Comparison of ENCODE assay signal across 25 cellular contexts in the genomic region with DNA sequence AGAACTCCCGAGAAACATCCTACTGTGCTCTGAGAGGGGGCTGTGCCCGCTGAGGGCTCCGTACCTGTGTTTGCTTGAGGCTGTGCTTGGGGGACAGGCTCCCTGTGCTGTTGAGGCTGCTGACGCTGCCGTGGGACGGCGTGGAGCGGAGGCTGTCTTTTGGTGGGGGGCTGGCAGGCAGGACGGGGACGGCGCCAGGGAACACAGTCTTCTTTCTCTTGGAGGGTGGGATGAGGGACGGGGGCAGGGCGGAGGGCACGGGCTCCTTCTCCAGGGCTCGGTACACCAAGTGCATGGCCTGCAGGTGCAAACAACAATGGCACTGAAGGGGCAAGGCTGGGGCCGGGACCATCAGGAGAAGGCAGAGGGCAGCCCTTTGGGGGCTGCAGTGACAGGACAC. TPM values are rescaled to one million over a fixed set of nuclear protein-coding genes. Genes with fewer than 3 reads are reported as not detected.
A peak's percentile ranks its signal among the peaks of the same experiment; 100 is the strongest.
DNase-seq lines count a peak whose midpoint lies in the region; ATAC-seq, FAIRE-seq and TF ChIP-seq lines count a peak whose summit lies in the region.
"Had no signal": no experiment of that assay in that cellular context is flagged by ENCODE, and none has a peak within 500 bp of the region (broad histone marks: within the 10 kb centered on the region; RNA-seq: fewer than 3 reads in every experiment).

No MANE protein-coding gene starts in this region.

- TF ChIP-seq POLR2A in HepG2 (IDR thresholded peaks at IDR 0.05; ENCODE audit: insufficient read depth in 1 of 2, low read depth in 2 of 2, low read length in 2 of 2) (no peak), right lobe of liver (IDR thresholded peaks at IDR 0.05) (no peak)

- H3K79me2 ChIP-seq in HepG2 (ENCODE audit: insufficient read depth, low read length) = no peaks in the 10 kb centered on the region

- no peak overlapping the region for H4K8ac ChIP-seq in neuronal stem cell (ENCODE audit: low read depth, low read length)

- H2BK120ac ChIP-seq in neuronal stem cell (ENCODE audit: low read depth, low read length) = no peak overlapping the region

- no peaks in the 10 kb centered on the region for H3K9me3 Mint-ChIP-seq in progenitor cell of endocrine pancreas (ENCODE audit: low read depth)
- H3K9me3 Mint-ChIP-seq: CD4-positive, alpha-beta T cell; CD8-positive, alpha-beta memory T cell; GM23338; H9 had no signal

- H3K27me3 Mint-ChIP-seq in progenitor cell of endocrine pancreas = no peaks in the 10 kb centered on the region
- H3K27me3 Mint-ChIP-seq: CD4-positive, alpha-beta T cell; CD8-positive, alpha-beta memory T cell had no signal

- no peak for TF ChIP-seq RAD21 in HepG2 (CRISPR knock-in tag; IDR thresholded peaks at IDR 0.05)

- H3K9ac ChIP-seq in HepG2 (ENCODE audit: insufficient read depth, low read depth, low read length) (no peak overlapping the region), neuronal stem cell (ENCODE audit: low read depth, low read length, poor library complexity) (peak overlapping the region; percentile 68)
- H3K9ac ChIP-seq: BLaER1 treated with 17β-estradiol and CSF1 and Interleukin-3, amounts not matched to agents 10 nM and 100 nM had no signal

- FAIRE-seq in HepG2 (lab: Jason Lieb, UNC) = no peak
- FAIRE-seq: A204.1, D721Med, GM12891, GM18507 had no signal

- no peak overlapping the region for H3K18ac ChIP-seq in neuronal stem cell (ENCODE audit: low read length)

- 100% methylated on average over 12 of the region's 16 CpGs for WGBS in HepG2 (ENCODE audit: low lambda C conversion rate)
- WGBS in right lobe of liver (ENCODE audit: insufficient coverage, low coverage, low lambda C conversion rate, missing lambda C conversion rate) = 97% methylated on average over 9 of the region's 16 CpGs
- no CpG with 5 or more reads among the region's 16 CpGs for WGBS in neuronal stem cell (ENCODE audit: extremely low coverage in 2 of 2, insufficient read length in 2 of 2, insufficient replicate concordance in 1 of 2), 2 donors

- no peak overlapping the region for H2BK5ac ChIP-seq in neuronal stem cell (ENCODE audit: low read length)

- peaks cover 24% of the 10 kb centered on the region for H3K36me3 Mint-ChIP-seq in progenitor cell of endocrine pancreas (ENCODE audit: insufficient read depth)

- no TSS peak for BruUV-seq in HepG2 (replicated peaks; lab: Mats Ljungman, UMichigan)

- H2BK12ac ChIP-seq in neuronal stem cell (ENCODE audit: low read length) = no peak overlapping the region

- intact Hi-C loops in HepG2 (cut with micrococcal nuclease; ENCODE audit: unreplicated experiment) (no loop called here), right lobe of liver (cut with DNase I) (no loop called here)

- H2AK5ac ChIP-seq in neuronal stem cell (ENCODE audit: low read depth, low read length) = no peak overlapping the region

- H4K20me1 ChIP-seq in HepG2 (ENCODE audit: insufficient read depth, low read length) = no peaks in the 10 kb centered on the region

- POLR2A ChIA-PET in HepG2 (lab: Yijun Ruan, JAX) = no interaction called here

- H4K91ac ChIP-seq in neuronal stem cell (ENCODE audit: low read depth, low read length, poor library complexity) = no peak overlapping the region

- no peaks in the 10 kb centered on the region for H3K4me1 Mint-ChIP-seq in progenitor cell of endocrine pancreas (ENCODE audit: low read depth)

- no peak overlapping the region for H3K14ac ChIP-seq in neuronal stem cell (ENCODE audit: low read length)

- no peak overlapping the region for H3K23ac ChIP-seq in neuronal stem cell (ENCODE audit: low read depth, low read length, poor library complexity)

- H3K27me3 ChIP-seq in HepG2 (ENCODE audit: control insufficient read depth in 1 of 2, insufficient read depth in 2 of 2, low read length in 2 of 2) (no peaks in the 10 kb centered on the region), right lobe of liver (no peaks in the 10 kb centered on the region), neuronal stem cell (ENCODE audit: control insufficient read depth in 3 of 3, insufficient read depth in 3 of 3, low read depth in 1 of 3, low read length in 3 of 3) (no peaks in the 10 kb centered on the region)
- H3K27me3 ChIP-seq: BE2C; BLaER1 treated with 17β-estradiol and CSF1 and Interleukin-3, amounts not matched to agents 10 nM and 100 nM had no signal

- ATAC-seq in HepG2 (no peak), right lobe of liver (no peak), HG03571 (IDR thresholded peaks at IDR 0.05; ENCODE audit: unreplicated experiment) (no peak)
- ATAC-seq: GM23338, HCT116 had no signal

- peak overlapping the region; percentile 52 for H3K27ac Mint-ChIP-seq in progenitor cell of endocrine pancreas
- H3K27ac Mint-ChIP-seq: CD4-positive, alpha-beta T cell; GM23338 had no signal

- H3K79me1 ChIP-seq in neuronal stem cell (ENCODE audit: low read depth, low read length) = peaks cover 6% of the 10 kb centered on the region

- TF ChIP-seq CTCF in HepG2 (CRISPR knock-in tag; IDR thresholded peaks at IDR 0.05) = no peak
- no peak for TF ChIP-seq CTCF in right lobe of liver (IDR thresholded peaks at IDR 0.05)
- no peak for TF ChIP-seq CTCF in progenitor cell of endocrine pancreas (IDR thresholded peaks at IDR 0.05; ENCODE audit: unreplicated experiment)
- TF ChIP-seq CTCF in foreskin fibroblast (IDR thresholded peaks at IDR 0.05; ENCODE audit: low read depth, low read length) = no peak

- H3K4me1 ChIP-seq in HepG2 (ENCODE audit: insufficient read depth, low read length) (peaks cover 36% of the 10 kb centered on the region), right lobe of liver (no peaks in the 10 kb centered on the region), neuronal stem cell (ENCODE audit: control insufficient read depth in 2 of 2, insufficient read depth in 1 of 2, low read depth in 1 of 2, low read length in 2 of 2) (peaks cover 0 to 2% of the 10 kb centered on the region in 2 donors)
- H3K4me1 ChIP-seq: BE2C had no signal

- H3K36me3 ChIP-seq in HepG2 (replicated peaks in 1 of 2; ENCODE audit: control insufficient read depth in 1 of 2, insufficient read depth in 2 of 2, low read length in 2 of 2) (peaks cover 27 to 61% of the 10 kb centered on the region in 2 experiments; a peak in 4 of 5 replicates), right lobe of liver (peaks cover 0 to 49% (median 19%) of the 10 kb centered on the region in 4 donors), neuronal stem cell (replicated peaks in 1 of 2; ENCODE audit: control insufficient read depth in 2 of 2, insufficient read depth in 2 of 2, low read length in 2 of 2) (peaks cover 51 to 97% of the 10 kb centered on the region in 2 donors)

- no peak overlapping the region for H3K4me2 ChIP-seq in HepG2 (ENCODE audit: low read depth, low read length)
- H3K4me2 ChIP-seq in neuronal stem cell (ENCODE audit: insufficient read depth, low read length, poor library complexity, severe bottlenecking) = no peak overlapping the region
- H3K4me2 ChIP-seq: GM23338 had no signal

- in situ Hi-C loops in HepG2 (cut with HindIII; ENCODE audit: extremely low pct_ligation_motif_present, low pct_unique_long_range_greater_than_20kb) = no loop called here

- CTCF ChIA-PET in HepG2 (lab: Yijun Ruan, JAX; ENCODE audit: low intra/inter-chr PET ratio, low total read pairs) = no interaction called here

- H3K4ac ChIP-seq in neuronal stem cell (ENCODE audit: low read length) = no peak overlapping the region

- H3K9me3 ChIP-seq in HepG2 (ENCODE audit: low read length) (no peaks in the 10 kb centered on the region), right lobe of liver (no peaks in the 10 kb centered on the region), neuronal stem cell (replicated peaks in 1 of 2; ENCODE audit: control insufficient read depth in 2 of 2, insufficient read depth in 1 of 2, low read depth in 1 of 2, low read length in 2 of 2) (no peaks in the 10 kb centered on the region)
- H3K9me3 ChIP-seq: BE2C; BLaER1 treated with 17β-estradiol and CSF1 and Interleukin-3, amounts not matched to agents 10 nM and 100 nM had no signal

- no peak overlapping the region for H3K4me3 ChIP-seq in HepG2 (replicated peaks in 1 of 3; ENCODE audit: insufficient read depth in 1 of 3, low read depth in 2 of 3, low read length in 3 of 3)
- H3K4me3 ChIP-seq in right lobe of liver = no peak overlapping the region
- H3K4me3 ChIP-seq in neuronal stem cell (ENCODE audit: low read length in 2 of 2) = no peak overlapping the region
- no peak overlapping the region for H3K4me3 ChIP-seq in foreskin fibroblast (ENCODE audit: low read depth in 1 of 2, low read length in 2 of 2)
- H3K4me3 ChIP-seq: BLaER1 treated with 17β-estradiol and CSF1 and Interleukin-3, amounts not matched to agents 10 nM and 100 nM; GM23338 had no signal

- no peak overlapping the region for H3K4me3 Mint-ChIP-seq in progenitor cell of endocrine pancreas (ENCODE audit: low read depth)
- H3K4me3 Mint-ChIP-seq: CD14-positive monocyte; CD4-positive, alpha-beta T cell; CD8-positive, alpha-beta memory T cell; GM23338; H9 had no signal

- TF ChIP-seq EP300 in HepG2 (IDR thresholded peaks at IDR 0.05; ENCODE audit: low read depth in 2 of 2, low read length in 2 of 2) (no peak), HepG2 (CRISPR knock-in tag; IDR thresholded peaks at IDR 0.05; ENCODE audit: borderline replicate concordance) (no peak)

- no peak overlapping the region for H2AFZ ChIP-seq in HepG2 (ENCODE audit: low read length)
- H2AFZ ChIP-seq in neuronal stem cell (ENCODE audit: low read length) = no peak overlapping the region
- H2AFZ ChIP-seq: GM23338 had no signal

- no peak overlapping the region for H2BK15ac ChIP-seq in neuronal stem cell (ENCODE audit: low read length)

- DNase-seq in HepG2 (ENCODE audit: low spot score) (no peak), right lobe of liver (no peak), neuronal stem cell (ENCODE audit: low spot score) (no peak), progenitor cell of endocrine pancreas (ENCODE audit: low spot score, unreplicated experiment) (no peak), foreskin fibroblast (no peak)
- DNase-seq: ACHN; AML-193; BE2C; CD4-positive, alpha-beta T cell; CD8-positive, alpha-beta memory T cell; DMS 273 treated with DMSO at 0.1 percent for 48 hours; DMS79; EL; GDM1; H9 had no signal

- no peak overlapping the region for H3K27ac ChIP-seq in HepG2 (ENCODE audit: extremely low read length, insufficient read depth, low read length)
- H3K27ac ChIP-seq in right lobe of liver = no peak overlapping the region
- no peak overlapping the region for H3K27ac ChIP-seq in neuronal stem cell (replicated peaks; ENCODE audit: low read length)
- H3K27ac ChIP-seq: 22Rv1; BLaER1 treated with 17β-estradiol and CSF1 and Interleukin-3, amounts not matched to agents 10 nM and 100 nM had no signal

RNA-seq across cellular contexts. Expression of a gene that starts 46.8 kb away (rescaled TPM):
- total RNA-seq in HepG2 (2016; rRNA removed; fragmentation: Illumina TruSeq; extraction: Trizol) (7.0 and 8.6 TPM in 2 replicates), right lobe of liver (10 to 100 TPM in 4 of 6 experiments, 1 to 10 TPM in 2; 6.3 to 22.5 (median 13.8) TPM), progenitor cell of endocrine pancreas (56.8 and 59.3 TPM in 2 replicates)
- 3.7 and 4.1 TPM in 2 replicates for total RNA-seq in HepG2 (2016; cell fraction: cytosol; rRNA removed; fragmentation: Illumina TruSeq; extraction: Trizol; ENCODE audit: low read depth)
- total RNA-seq in HepG2 (2016; cell fraction: insoluble cytoplasmic fraction; rRNA removed; fragmentation: Illumina TruSeq; extraction: Trizol) = 8.4 and 8.7 TPM in 2 replicates
- 5.5 and 7.2 TPM in 2 replicates for total RNA-seq in HepG2 (2016; cell fraction: membrane; rRNA removed; fragmentation: Illumina TruSeq; extraction: Trizol)
- total RNA-seq in HepG2 (2016; cell fraction: nucleus; rRNA removed; fragmentation: Illumina TruSeq; extraction: Trizol) = 16.1 and 18.4 TPM in 2 replicates
- 14.0 and 16.5 TPM in 2 replicates for polyA plus RNA-seq in HepG2 (2011; rRNA removed)
- 8.2 and 8.5 TPM in 2 replicates for polyA plus RNA-seq in HepG2 (2011; cell fraction: cytosol; rRNA removed)
- polyA plus RNA-seq in HepG2 (2011; cell fraction: nucleus; rRNA removed) = 28.2 and 31.7 TPM in 2 replicates
- polyA plus RNA-seq in HepG2 (2012) = 23.7 and 24.6 TPM in 2 replicates
- polyA plus RNA-seq in HepG2 (2016; cell fraction: cytosol; fragmentation: Illumina TruSeq; extraction: Trizol; ENCODE audit: low read depth) = 2.8 TPM in 2 replicates
- 18.3 and 21.1 TPM in 2 replicates for polyA plus RNA-seq in HepG2 (2016; cell fraction: insoluble cytoplasmic fraction; fragmentation: Illumina TruSeq; extraction: Trizol; ENCODE audit: low read depth)
- 3.9 and 5.1 TPM in 2 replicates for polyA plus RNA-seq in HepG2 (2016; cell fraction: membrane; fragmentation: Illumina TruSeq; extraction: Trizol; ENCODE audit: low read depth)
- 25.3 and 31.3 TPM in 2 replicates for polyA plus RNA-seq in HepG2 (2016; cell fraction: nucleus; fragmentation: Illumina TruSeq; extraction: Trizol; ENCODE audit: insufficient read depth, low read depth)
- polyA minus RNA-seq in HepG2 (2011; rRNA and poly(A)+ RNA removed; ENCODE audit: low replicate concordance) = 22.5 and 23.7 TPM in 2 replicates
- 13.0 and 19.8 TPM in 2 replicates for polyA minus RNA-seq in HepG2 (2011; cell fraction: cytosol; rRNA and poly(A)+ RNA removed)
- polyA minus RNA-seq in HepG2 (2011; cell fraction: nucleus; rRNA and poly(A)+ RNA removed) = 31.8 and 42.8 TPM in 2 replicates
- polyA plus RNA-seq in neuronal stem cell (2013, experiment 1 of 2) = 26.7 TPM
- polyA plus RNA-seq in neuronal stem cell (2013, experiment 2 of 2) = 25.4 TPM
